In genomic region chr6:131156411-131156810, GRCh38 we compare ENCODE assay signal across 34 cellular contexts.
"Had no signal": no experiment of that assay in that cellular context is flagged by ENCODE, and none has a peak within 500 bp of the region (broad histone marks: within the 10 kb centered on the region; RNA-seq: fewer than 3 reads in every experiment).

No MANE protein-coding gene starts in this region.

- H3K4me1 ChIP-seq: ascending aorta, body of pancreas, breast epithelium had no signal

- H3K27ac ChIP-seq: adrenal gland, ascending aorta, body of pancreas, brain microvascular endothelial cell, breast epithelium, cardiac muscle cell had no signal

- H3K27me3 ChIP-seq: adrenal gland, ascending aorta, body of pancreas, brain microvascular endothelial cell, breast epithelium, cardiac muscle cell had no signal

- FAIRE-seq: astrocyte, bronchial epithelial cell had no signal

- H3K4me3 ChIP-seq: adrenal gland, ascending aorta, body of pancreas, breast epithelium, cardiac muscle cell had no signal

- H3K9me3 ChIP-seq: adrenal gland, ascending aorta, body of pancreas, breast epithelium had no signal

- DNase-seq: activated effector memory CD4-positive, alpha-beta T cell treated with anti-CD3 and anti-CD28 coated beads, Interleukin-2, amount 50 U/mL, for 16 hours; activated effector memory CD4-positive, alpha-beta T cell treated with Interleukin-2 at 50 U/mL for 16 hours; activated gamma-delta T cell; activated gamma-delta T cell treated with Interleukin-2 at 50 U/mL for 16 hours; activated naive CD4-positive, alpha-beta T cell; activated naive CD4-positive, alpha-beta T cell treated with anti-CD3 and anti-CD28 coated beads for 36 hours; activated naive CD4-positive, alpha-beta T cell treated with anti-CD3 and anti-CD28 coated beads, Interleukin-2, amount 10 ng/mL, durations not matched to agents 7 days and 5 days; activated naive CD4-positive, alpha-beta T cell treated with anti-CD3 and anti-CD28 coated beads, Interleukin-2, amount 50 U/mL, for 16 hours; activated naive CD4-positive, alpha-beta T cell treated with Interleukin-2 at 50 U/mL for 16 hours; activated naive CD8-positive, alpha-beta T cell treated with anti-CD3 and anti-CD28 coated beads for 36 hours; activated naive CD8-positive, alpha-beta T cell treated with anti-CD3 and anti-CD28 coated beads, Interleukin-2, amount 10 ng/mL, durations not matched to agents 7 days and 5 days; activated naive CD8-positive, alpha-beta T cell treated with anti-CD3 and anti-CD28 coated beads, Interleukin-2, amount 50 U/mL, for 24 hours; activated T-cell treated with anti-CD3 and anti-CD28 coated beads, Interleukin-2, amount 50 U/mL, for 1 hour; activated T-cell treated with anti-CD3 and anti-CD28 coated beads, Interleukin-2, amount 50 U/mL, for 24 hours; activated T-cell treated with anti-CD3 and anti-CD28 coated beads, Interleukin-2, amount 50 U/mL, for 4 hours; activated T-cell treated with anti-CD3 and anti-CD28 coated beads, Interleukin-2, amount 50 U/mL, for 48 hours; activated T-cell treated with anti-CD3 and anti-CD28 coated beads, Interleukin-2, amount 50 U/mL, for 72 hours; adrenal gland; amniotic stem cell; amygdala; anterior cingulate cortex; aorta; body of pancreas; brain microvascular endothelial cell; caudate nucleus; central memory CD4-positive, alpha-beta T cell; cerebellar nuclear complex had no signal

- H3K36me3 ChIP-seq: adrenal gland, ascending aorta, brain microvascular endothelial cell, breast epithelium, cardiac muscle cell had no signal

- ATAC-seq: activated naive CD4-positive, alpha-beta T cell treated with anti-CD3 and anti-CD28 coated beads, Interleukin-2, amount 50 U/mL, for 72 hours; activated naive CD8-positive, alpha-beta T cell treated with anti-CD3 and anti-CD28 coated beads, Interleukin-2, amount 50 U/mL, for 24 hours; activated T-cell treated with anti-CD3 and anti-CD28 coated beads, Interleukin-2, amount 50 U/mL, for 4 hours; activated T-cell treated with anti-CD3 and anti-CD28 coated beads, Interleukin-2, amount 50 U/mL, for 72 hours; activated T-helper 17 cell treated with anti-CD3 and anti-CD28 coated beads, Interleukin-2, amount 50 U/mL, for 72 hours; body of pancreas had no signal
